ENCODE assay signal across 17 cellular contexts in genomic region chr5:146721073-146721830, GRCh38.
DNase-seq lines count a peak whose midpoint lies in the region; ATAC-seq lines count a peak whose summit lies in the region.
"Had no signal": no experiment of that assay in that cellular context is flagged by ENCODE, and none has a peak within 500 bp of the region (broad histone marks: within the 10 kb centered on the region; RNA-seq: fewer than 3 reads in every experiment).

No MANE protein-coding gene starts in this region.

- ATAC-seq in HG03521 (IDR thresholded peaks at IDR 0.05; ENCODE audit: unreplicated experiment) = no peak
- ATAC-seq: GM23338 had no signal

- peak; percentile 0 for DNase-seq in NCI-H1105 treated with DMSO at 0.1 percent for 48 hours (lab: John Stamatoyannopoulos, UW)
- DNase-seq in NCI-H1105 (lab: John Stamatoyannopoulos, UW) = no peak
- DNase-seq in NCI-H1694 (lab: John Stamatoyannopoulos, UW) = peak; percentile 63
- DNase-seq in NCI-H446 treated with DMSO at 0.1 percent for 48 hours (lab: John Stamatoyannopoulos, UW) = peak; percentile 63
- peak; percentile 35 for DNase-seq in kidney tubule cell (ENCODE audit: low spot score)
- no peak for DNase-seq in hippocampal formation (lab: John Stamatoyannopoulos, UW)
- DNase-seq in NOMO-1 treated with DMSO at 0.1 percent for 48 hours (lab: John Stamatoyannopoulos, UW; ENCODE audit: unreplicated experiment) = no peak
- DNase-seq: 8988T; C1 segment of cervical spinal cord; Calu3; CD4-positive, alpha-beta T cell; DMS153; DND-41; GDM1; H7 had no signal

Comparison
In these comparisons a context has a peak if more than half of its experiments do, and no peak if none do; other contexts are left out.
1. DNase-seq: peak in NCI-H1105 treated with DMSO at 0.1 percent for 48 hours (single experiment), NCI-H1694 (single experiment), NCI-H446 treated with DMSO at 0.1 percent for 48 hours (single experiment) and kidney tubule cell (single experiment); none in NCI-H1105 (single experiment), hippocampal formation (0 of 2) and NOMO-1 treated with DMSO at 0.1 percent for 48 hours (single experiment).